In the genomic region with DNA sequence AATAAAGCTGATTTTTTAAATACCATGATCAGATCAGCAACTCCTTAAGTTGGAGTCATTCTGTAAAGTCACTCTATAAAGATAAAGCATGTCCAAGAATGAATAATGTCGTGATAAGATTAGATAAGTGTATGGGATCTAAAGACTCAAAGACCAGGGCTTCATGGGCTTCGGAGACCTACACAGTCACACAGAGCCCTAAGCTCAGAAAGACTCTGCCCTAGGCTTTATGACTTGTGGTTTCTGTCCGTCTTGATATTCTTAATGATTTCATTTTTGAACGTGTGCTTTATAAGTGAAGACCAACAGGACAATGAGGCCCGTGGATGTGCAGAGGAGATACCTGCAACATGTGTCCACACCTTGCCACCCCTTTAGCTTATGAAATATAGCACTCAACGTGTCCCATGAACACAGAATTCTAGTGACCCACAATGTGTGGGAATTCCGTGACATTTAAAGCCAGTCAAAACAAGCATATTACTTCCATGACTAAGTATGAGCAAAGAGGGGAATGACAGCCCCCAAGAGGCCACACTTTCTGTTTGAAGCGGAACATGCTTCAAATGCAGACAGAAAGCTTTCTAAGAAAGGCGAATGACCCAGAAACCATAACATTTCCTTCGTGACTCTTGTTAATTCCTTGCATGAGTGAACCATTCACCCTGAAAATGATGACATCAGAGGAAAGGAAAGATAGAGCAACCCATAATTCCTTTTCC, we compare ENCODE assay signal across 9 cellular contexts.
DNase-seq lines count a peak whose midpoint lies in the region; TF ChIP-seq lines count a peak whose summit lies in the region.
"Had no signal": no experiment of that assay in that cellular context is flagged by ENCODE, and none has a peak within 500 bp of the region (broad histone marks: within the 10 kb centered on the region; RNA-seq: fewer than 3 reads in every experiment).

No MANE protein-coding gene starts in this region.

- no peak overlapping the region for H3K9ac ChIP-seq in GM23248

- H3K4me3 ChIP-seq in GM23248 (no peak overlapping the region), epithelial cell of proximal tubule (ENCODE audit: low read depth, low read length) (no peak overlapping the region)

- H3K27me3 ChIP-seq in GM23248 (replicated peaks; ENCODE audit: insufficient read depth) = no peaks in the 10 kb centered on the region

- no peak overlapping the region for H2AFZ ChIP-seq in GM23248

- 66 to 68% methylated on average over 10 of the region's 10 CpGs for WGBS in GM23248 (ENCODE audit: low coverage in 1 of 2, low lambda C conversion rate in 2 of 2, missing lambda C conversion rate in 2 of 2), 2 experiments

- no peaks in the 10 kb centered on the region for H3K79me2 ChIP-seq in GM23248 (ENCODE audit: insufficient read depth)

- no peaks in the 10 kb centered on the region for H3K4me1 ChIP-seq in GM23248 (ENCODE audit: insufficient read depth)

- peak; percentile 20 for DNase-seq in GM23248
- peak; percentile 43 for DNase-seq in SK-MEL-5 (ENCODE audit: low read depth, low spot score)
- peak; percentile 50 for DNase-seq in epithelial cell of proximal tubule (ENCODE audit: low read depth)
- DNase-seq in stimulated activated CD4-positive, alpha-beta T cell treated with anti-CD3 and anti-CD28 coated beads, Interleukin-1b, Interleukin-23, amount 100 ng/mL, for 48 hours = peak; percentile 35
- no peak for DNase-seq in HK-2 (ENCODE audit: unreplicated experiment)
- DNase-seq in nucleus accumbens (lab: John Stamatoyannopoulos, UW) = no peak
- DNase-seq in Kasumi-1 (lab: John Stamatoyannopoulos, UW) = no peak
- DNase-seq: EL, NCI-H187 treated with DMSO at 0.1 percent for 48 hours had no signal

- no peaks in the 10 kb centered on the region for H3K9me3 ChIP-seq in GM23248 (ENCODE audit: low read depth)

- no peak for TF ChIP-seq CTCF in epithelial cell of proximal tubule (conservative IDR thresholded peaks at IDR 0.05; ENCODE audit: low read depth, low read length)

- H3K4me2 ChIP-seq in GM23248 (ENCODE audit: unreplicated experiment) = no peak overlapping the region

- H3K9me2 ChIP-seq in GM23248 (ENCODE audit: insufficient read depth) = no peaks in the 10 kb centered on the region; the same call in 1 of the 2 replicates

- H3F3A ChIP-seq in GM23248 (ENCODE audit: insufficient read depth) = no peaks in the 10 kb centered on the region

- H3K27ac ChIP-seq in GM23248 = no peak overlapping the region

- in situ Hi-C loops in GM23248 (cut with MboI) = no loop called here
- in situ Hi-C loops in SK-MEL-5 (cut with HindIII; ENCODE audit: low pct_unique_long_range_greater_than_20kb, low sequenced_read_pairs) = no loop called here

- H3K36me3 ChIP-seq in GM23248 (ENCODE audit: low read depth) = no peaks in the 10 kb centered on the region

- H4K20me1 ChIP-seq in GM23248 (ENCODE audit: insufficient read depth) = no peaks in the 10 kb centered on the region

Comparison
In these comparisons a context has a peak if more than half of its experiments do, and no peak if none do; other contexts are left out.
1. DNase-seq: peak in GM23248 (single experiment), SK-MEL-5 (single experiment), epithelial cell of proximal tubule (single experiment) and stimulated activated CD4-positive, alpha-beta T cell treated with anti-CD3 and anti-CD28 coated beads, Interleukin-1b, Interleukin-23, amount 100 ng/mL, for 48 hours (single experiment); none in HK-2 (single experiment), nucleus accumbens (0 of 56) and Kasumi-1 (0 of 2).